ENCODE assay signal across 14 cellular contexts in genomic region chr18:675307-675706, GRCh38. TPM values are rescaled to one million over a fixed set of nuclear protein-coding genes. Genes with fewer than 3 reads are reported as not detected.
A peak's percentile ranks its signal among the peaks of the same experiment; 100 is the strongest.
DNase-seq lines count a peak whose midpoint lies in the region; ATAC-seq and TF ChIP-seq lines count a peak whose summit lies in the region.
"Had no signal": no experiment of that assay in that cellular context is flagged by ENCODE, and none has a peak within 500 bp of the region (broad histone marks: within the 10 kb centered on the region; RNA-seq: fewer than 3 reads in every experiment).

No MANE protein-coding gene starts in this region.

- no peak overlapping the region for H3K4me3 Mint-ChIP-seq in activated T-cell treated with anti-CD3 and anti-CD28 coated beads, Interleukin-2, amount 50 U/mL, for 24 hours
- H3K4me3 Mint-ChIP-seq in activated T-helper 17 cell treated with anti-CD3 and anti-CD28 coated beads, Interleukin-2, amount 50 U/mL, for 72 hours, result no peak overlapping the region
- H3K4me3 Mint-ChIP-seq in natural killer cell treated with Interleukin-12 subunit alpha and Interleukin-12 subunit beta and Interleukin-15 and Interleukin-18, amount 100 ng/mL, for 72 hours, result no peak overlapping the region
- H3K4me3 Mint-ChIP-seq: CD4-positive, alpha-beta memory T cell; IgD-negative memory B cell had no signal

- no peak overlapping the region for H3K4me3 ChIP-seq in DND-41 (ENCODE audit: low read depth in 1 of 2, low read length in 2 of 2)
- no peak overlapping the region for H3K4me3 ChIP-seq in stomach smooth muscle (ENCODE audit: low read length in 2 of 2)
- H3K4me3 ChIP-seq: HAP-1 had no signal

- H3K4me1 Mint-ChIP-seq in activated T-cell treated with anti-CD3 and anti-CD28 coated beads, Interleukin-2, amount 50 U/mL, for 24 hours (ENCODE audit: low read depth), result no peaks in the 10 kb centered on the region
- peaks cover 5% of the 10 kb centered on the region for H3K4me1 Mint-ChIP-seq in activated T-helper 17 cell treated with anti-CD3 and anti-CD28 coated beads, Interleukin-2, amount 50 U/mL, for 72 hours
- peaks cover 0 to 6% of the 10 kb centered on the region in 2 donors for H3K4me1 Mint-ChIP-seq in natural killer cell treated with Interleukin-12 subunit alpha and Interleukin-12 subunit beta and Interleukin-15 and Interleukin-18, amount 100 ng/mL, for 72 hours (ENCODE audit: low read depth in 2 of 2)
- H3K4me1 Mint-ChIP-seq: IgD-negative memory B cell had no signal

- no peak overlapping the region for H3K27ac Mint-ChIP-seq in activated T-cell treated with anti-CD3 and anti-CD28 coated beads, Interleukin-2, amount 50 U/mL, for 24 hours
- H3K27ac Mint-ChIP-seq in activated T-helper 17 cell treated with anti-CD3 and anti-CD28 coated beads, Interleukin-2, amount 50 U/mL, for 72 hours, result peak overlapping the region; percentile 29
- H3K27ac Mint-ChIP-seq in natural killer cell treated with Interleukin-12 subunit alpha and Interleukin-12 subunit beta and Interleukin-15 and Interleukin-18, amount 100 ng/mL, for 72 hours, result no peak overlapping the region
- H3K27ac Mint-ChIP-seq: IgD-negative memory B cell had no signal

- no peaks in the 10 kb centered on the region for H3K27me3 ChIP-seq in DND-41 (ENCODE audit: insufficient read depth, low read length, poor library complexity)
- no peaks in the 10 kb centered on the region for H3K27me3 ChIP-seq in stomach smooth muscle (ENCODE audit: control insufficient read depth in 1 of 2, insufficient read depth in 2 of 2, low read length in 2 of 2)

- H3K36me3 Mint-ChIP-seq in activated T-cell treated with anti-CD3 and anti-CD28 coated beads, Interleukin-2, amount 50 U/mL, for 24 hours (ENCODE audit: low read depth), result peaks cover 99% of the 10 kb centered on the region
- peaks cover 99% of the 10 kb centered on the region for H3K36me3 Mint-ChIP-seq in activated T-helper 17 cell treated with anti-CD3 and anti-CD28 coated beads, Interleukin-2, amount 50 U/mL, for 72 hours (ENCODE audit: low read depth)
- peaks cover 31% of the 10 kb centered on the region for H3K36me3 Mint-ChIP-seq in natural killer cell treated with Interleukin-12 subunit alpha and Interleukin-12 subunit beta and Interleukin-15 and Interleukin-18, amount 100 ng/mL, for 72 hours

- H3K9ac ChIP-seq in DND-41 (ENCODE audit: low read depth, low read length) (no peak overlapping the region), stomach smooth muscle (ENCODE audit: low read length in 2 of 2) (no peak overlapping the region)

- H3K27me3 Mint-ChIP-seq in activated T-cell treated with anti-CD3 and anti-CD28 coated beads, Interleukin-2, amount 50 U/mL, for 24 hours, result no peaks in the 10 kb centered on the region
- no peaks in the 10 kb centered on the region for H3K27me3 Mint-ChIP-seq in activated T-helper 17 cell treated with anti-CD3 and anti-CD28 coated beads, Interleukin-2, amount 50 U/mL, for 72 hours
- no peaks in the 10 kb centered on the region for H3K27me3 Mint-ChIP-seq in natural killer cell treated with Interleukin-12 subunit alpha and Interleukin-12 subunit beta and Interleukin-15 and Interleukin-18, amount 100 ng/mL, for 72 hours
- H3K27me3 Mint-ChIP-seq: CD4-positive, alpha-beta memory T cell; IgD-negative memory B cell had no signal

- no peak for TF ChIP-seq CTCF in DND-41 (IDR thresholded peaks at IDR 0.05; ENCODE audit: borderline replicate concordance, extremely low read depth, low read length, poor library complexity, severe bottlenecking)

- H3K4me2 ChIP-seq in DND-41 (ENCODE audit: insufficient read depth, low read length), result no peak overlapping the region

- no peak overlapping the region for H2AFZ ChIP-seq in DND-41 (ENCODE audit: low read depth, low read length)

- no peaks in the 10 kb centered on the region for H3K9me3 Mint-ChIP-seq in activated T-cell treated with anti-CD3 and anti-CD28 coated beads, Interleukin-2, amount 50 U/mL, for 24 hours
- no peaks in the 10 kb centered on the region for H3K9me3 Mint-ChIP-seq in activated T-helper 17 cell treated with anti-CD3 and anti-CD28 coated beads, Interleukin-2, amount 50 U/mL, for 72 hours
- H3K9me3 Mint-ChIP-seq in natural killer cell treated with Interleukin-12 subunit alpha and Interleukin-12 subunit beta and Interleukin-15 and Interleukin-18, amount 100 ng/mL, for 72 hours, result no peaks in the 10 kb centered on the region
- H3K9me3 Mint-ChIP-seq: CD4-positive, alpha-beta memory T cell; IgD-negative memory B cell had no signal

- 0 out of 3 replicates have a peak, but pooled peaks have one; percentile 13 for ATAC-seq in DND-41 (ENCODE audit: insufficient read depth, low read depth)
- no peak for ATAC-seq in activated T-helper 17 cell treated with anti-CD3 and anti-CD28 coated beads, Interleukin-2, amount 50 U/mL, for 72 hours (replicated peaks)
- ATAC-seq in natural killer cell treated with Interleukin-12 subunit alpha and Interleukin-12 subunit beta and Interleukin-15 and Interleukin-18, amount 100 ng/mL, for 72 hours, result no peak

- peaks cover 85% of the 10 kb centered on the region for H3K36me3 ChIP-seq in DND-41 (ENCODE audit: insufficient read depth, low read length)
- peaks cover 15 to 24% of the 10 kb centered on the region in 2 donors for H3K36me3 ChIP-seq in stomach smooth muscle (ENCODE audit: control insufficient read depth in 2 of 2, insufficient read depth in 2 of 2, low read length in 2 of 2)

- H3K9me3 ChIP-seq in DND-41 (ENCODE audit: insufficient read depth, low read length, severe bottlenecking) (no peaks in the 10 kb centered on the region), stomach smooth muscle (ENCODE audit: control insufficient read depth in 2 of 2, low read length in 2 of 2) (no peaks in the 10 kb centered on the region)
- H3K9me3 ChIP-seq: HAP-1 had no signal

- H3K4me1 ChIP-seq in DND-41 (ENCODE audit: insufficient read depth, low read length) (peaks cover 9% of the 10 kb centered on the region), stomach smooth muscle (ENCODE audit: control insufficient read depth, insufficient read depth, low read length) (peaks cover 42% of the 10 kb centered on the region)
- H3K4me1 ChIP-seq: HAP-1 had no signal

- H3K27ac ChIP-seq in DND-41 (ENCODE audit: low read length), result 0 out of 2 replicates have a peak overlapping the region, but pooled peaks have one; percentile 22
- peak overlapping the region; percentile 31 for H3K27ac ChIP-seq in stomach smooth muscle (ENCODE audit: low read length)

- peaks cover 11% of the 10 kb centered on the region for H3K79me2 ChIP-seq in DND-41 (ENCODE audit: insufficient read depth, low read length)

- H4K20me1 ChIP-seq in DND-41 (ENCODE audit: insufficient read depth, low read length), result peaks cover 22% of the 10 kb centered on the region

- DNase-seq in activated T-cell treated with anti-CD3 and anti-CD28 coated beads, Interleukin-2, amount 50 U/mL, for 24 hours, result peak; percentile 22
- no peak for DNase-seq in activated T-cell treated with anti-CD3 and anti-CD28 coated beads for 4 hours
- no peak for DNase-seq in DND-41
- no peak for DNase-seq in AG08395 (ENCODE audit: low spot score)
- no peak for DNase-seq in natural killer cell treated with Interleukin-12 subunit alpha and Interleukin-12 subunit beta and Interleukin-15 and Interleukin-18, amount 100 ng/mL, for 72 hours (ENCODE audit: low spot score)
- DNase-seq: CD4-positive, alpha-beta memory T cell; DMS79; NCI-H187 treated with DMSO at 0.1 percent for 48 hours; NCI-H345; NCI-H526 treated with DMSO at 0.1 percent for 48 hours had no signal

RNA-seq across cellular contexts. Expression of gene TYMS, which starts 17.9 kb away (rescaled TPM):
- total RNA-seq in activated T-helper 17 cell treated with anti-CD3 and anti-CD28 coated beads, Interleukin-2, amount 50 U/mL, for 72 hours, result 100 to 1,000 TPM; 268 to 414 TPM
- 100 to 1,000 TPM; 180 to 276 TPM for total RNA-seq in natural killer cell treated with Interleukin-12 subunit alpha and Interleukin-12 subunit beta and Interleukin-15 and Interleukin-18, amount 100 ng/mL, for 72 hours
- total RNA-seq: CD4-positive, alpha-beta memory T cell had no signal

RNA-seq across cellular contexts. Expression of gene ENOSF1, which starts 37.1 kb away (rescaled TPM):
- total RNA-seq in activated T-helper 17 cell treated with anti-CD3 and anti-CD28 coated beads, Interleukin-2, amount 50 U/mL, for 72 hours, result 10 to 100 TPM; 61.6 to 89.8 TPM
- total RNA-seq in natural killer cell treated with Interleukin-12 subunit alpha and Interleukin-12 subunit beta and Interleukin-15 and Interleukin-18, amount 100 ng/mL, for 72 hours, result 100 to 1,000 TPM in 1 of 2 donors, 10 to 100 TPM in 1; 48.7 to 187 TPM
